ENCODE assay signal across 28 cellular contexts in genomic region chrX:108900333-108900732, GRCh38.
"Had no signal": no experiment of that assay in that cellular context is flagged by ENCODE, and none has a peak within 500 bp of the region (broad histone marks: within the 10 kb centered on the region; RNA-seq: fewer than 3 reads in every experiment).

No MANE protein-coding gene starts in this region.

- ATAC-seq: stimulated activated effector memory CD8-positive, alpha-beta T cell treated with anti-CD3 and anti-CD28 coated beads, Interleukin-12 subunit alpha, Interleukin-12 subunit beta, amount 100 ng/mL, for 72 hours; stimulated activated memory B cell treated with anti-CD40 and anti-IgM and Interleukin-4, amounts not matched to agents 10 μg/mL and 1 μg/mL and 100 μg/mL, for 72 hours; stimulated activated naive B cell treated with anti-CD40 and anti-IgM and Interleukin-4, amounts not matched to agents 10 μg/mL and 1 μg/mL and 100 μg/mL, for 72 hours; stimulated activated naive CD8-positive, alpha-beta T cell treated with anti-CD3 and anti-CD28 coated beads, Interleukin-15, amount 100 ng/mL, for 72 hours; stimulated activated naive CD8-positive, alpha-beta T cell treated with anti-CD3 and anti-CD28 coated beads, Interleukin-15, Interleukin-2, amounts not matched to agents 100 U/mL and 50 U/mL, for 24 hours; upper lobe of right lung had no signal

- H3K4me1 ChIP-seq: suprapubic skin, testis, thyroid gland, tibial artery, tibial nerve, transverse colon, upper lobe of left lung, upper lobe of right lung, uterus, vagina had no signal

- H3K4me3 Mint-ChIP-seq: stimulated activated effector memory CD8-positive, alpha-beta T cell treated with anti-CD3 and anti-CD28 coated beads, Interleukin-12 subunit alpha, Interleukin-12 subunit beta, amount 100 ng/mL, for 72 hours; stimulated activated memory B cell treated with anti-CD40 and anti-IgM and Interleukin-4, amounts not matched to agents 10 μg/mL and 1 μg/mL and 100 μg/mL, for 72 hours; stimulated activated naive B cell treated with anti-CD40 and anti-IgM and Interleukin-4, amounts not matched to agents 10 μg/mL and 1 μg/mL and 100 μg/mL, for 72 hours; stimulated activated naive CD8-positive, alpha-beta T cell treated with anti-CD3 and anti-CD28 coated beads, Interleukin-15, amount 100 ng/mL, for 72 hours; stimulated activated naive CD8-positive, alpha-beta T cell treated with anti-CD3 and anti-CD28 coated beads, Interleukin-15, Interleukin-2, amounts not matched to agents 100 ng/mL and 50 ng/mL, for 24 hours; type B pancreatic cell had no signal

- H3K27me3 ChIP-seq: suprapubic skin, testis, thyroid gland, tibial artery, tibial nerve, transverse colon, upper lobe of left lung, upper lobe of right lung, uterus, vagina had no signal

- H3K36me3 ChIP-seq: suprapubic skin, thoracic aorta, thyroid gland, tibial artery, tibial nerve, transverse colon, upper lobe of left lung, upper lobe of right lung, uterus, vagina had no signal

- H3K9me3 ChIP-seq: suprapubic skin, testis, thoracic aorta, thyroid gland, transverse colon, upper lobe of right lung, uterus, vagina had no signal

- H3K4me1 Mint-ChIP-seq: stimulated activated effector memory CD8-positive, alpha-beta T cell treated with anti-CD3 and anti-CD28 coated beads, Interleukin-12 subunit alpha, Interleukin-12 subunit beta, amount 100 ng/mL, for 72 hours; stimulated activated memory B cell treated with anti-CD40 and anti-IgM and Interleukin-4, amounts not matched to agents 10 μg/mL and 1 μg/mL and 100 μg/mL, for 72 hours; stimulated activated naive B cell treated with anti-CD40 and anti-IgM and Interleukin-4, amounts not matched to agents 10 μg/mL and 1 μg/mL and 100 μg/mL, for 72 hours; stimulated activated naive CD8-positive, alpha-beta T cell treated with anti-CD3 and anti-CD28 coated beads, Interleukin-15, amount 100 ng/mL, for 72 hours had no signal

- H3K27me3 Mint-ChIP-seq: stimulated activated memory B cell treated with anti-CD40 and anti-IgM and Interleukin-4, amounts not matched to agents 10 μg/mL and 1 μg/mL and 100 μg/mL, for 72 hours; stimulated activated naive B cell treated with anti-CD40 and anti-IgM and Interleukin-4, amounts not matched to agents 10 μg/mL and 1 μg/mL and 100 μg/mL, for 72 hours; stimulated activated naive CD8-positive, alpha-beta T cell treated with anti-CD3 and anti-CD28 coated beads, Interleukin-15, amount 100 ng/mL, for 72 hours; stimulated activated naive CD8-positive, alpha-beta T cell treated with anti-CD3 and anti-CD28 coated beads, Interleukin-15, Interleukin-2, amounts not matched to agents 100 ng/mL and 50 ng/mL, for 24 hours; type B pancreatic cell had no signal

- H3K4me3 ChIP-seq: suprapubic skin, testis, thoracic aorta, thyroid gland, tibial artery, tibial nerve, transverse colon, upper lobe of left lung, upper lobe of right lung, uterus, vagina had no signal

- H3K36me3 Mint-ChIP-seq: stimulated activated effector memory CD8-positive, alpha-beta T cell treated with anti-CD3 and anti-CD28 coated beads, Interleukin-12 subunit alpha, Interleukin-12 subunit beta, amount 100 ng/mL, for 72 hours; stimulated activated memory B cell treated with anti-CD40 and anti-IgM and Interleukin-4, amounts not matched to agents 10 μg/mL and 1 μg/mL and 100 μg/mL, for 72 hours; stimulated activated naive B cell treated with anti-CD40 and anti-IgM and Interleukin-4, amounts not matched to agents 10 μg/mL and 1 μg/mL and 100 μg/mL, for 72 hours; type B pancreatic cell had no signal

- H3K27ac ChIP-seq: suprapubic skin, testis, thoracic aorta, thyroid gland, tibial artery, tibial nerve, transverse colon, upper lobe of left lung, upper lobe of right lung, uterus, vagina had no signal

- DNase-seq: stimulated activated CD4-positive, alpha-beta T cell treated with anti-CD3 and anti-CD28 coated beads, Interleukin-2, amount 100 ng/mL, for 48 hours; stimulated activated CD4-positive, alpha-beta T cell treated with anti-CD3 and anti-CD28 coated beads, Interleukin-4, amount 100 ng/mL, for 1 hour; stimulated activated CD4-positive, alpha-beta T cell treated with anti-CD3 and anti-CD28 coated beads, Interleukin-4, amount 100 ng/mL, for 24 hours; stimulated activated CD4-positive, alpha-beta T cell treated with anti-CD3 and anti-CD28 coated beads, Interleukin-4, amount 100 ng/mL, for 4 hours; stimulated activated CD8-positive, alpha-beta memory T cell treated with anti-CD3 and anti-CD28 coated beads, Interleukin-4, amount 100 ng/mL, for 48 hours; stimulated activated naive B cell treated with anti-CD40 and anti-IgM and Interleukin-4, amounts not matched to agents 10 μg/mL and 1 μg/mL and 100 μg/mL, for 72 hours; stimulated activated naive CD4-positive, alpha-beta T cell; stimulated activated naive CD4-positive, alpha-beta T cell treated with Interleukin-2 at 50 U/mL for 16 hours; stimulated activated naive CD8-positive, alpha-beta T cell treated with anti-CD3 and anti-CD28 coated beads, Interleukin-15, amount 100 ng/mL, for 72 hours; stimulated activated naive CD8-positive, alpha-beta T cell treated with anti-CD3 and anti-CD28 coated beads, Interleukin-15, Interleukin-2, amounts not matched to agents 100 U/mL and 50 U/mL, for 24 hours; substantia nigra; testis; thyroid gland; tibial artery; transverse colon; trophoblast cell; upper lobe of left lung; upper lobe of right lung; uterus had no signal

- H3K27ac Mint-ChIP-seq: stimulated activated effector memory CD8-positive, alpha-beta T cell treated with anti-CD3 and anti-CD28 coated beads, Interleukin-12 subunit alpha, Interleukin-12 subunit beta, amount 100 ng/mL, for 72 hours; stimulated activated memory B cell treated with anti-CD40 and anti-IgM and Interleukin-4, amounts not matched to agents 10 μg/mL and 1 μg/mL and 100 μg/mL, for 72 hours; stimulated activated naive B cell treated with anti-CD40 and anti-IgM and Interleukin-4, amounts not matched to agents 10 μg/mL and 1 μg/mL and 100 μg/mL, for 72 hours; stimulated activated naive CD8-positive, alpha-beta T cell treated with anti-CD3 and anti-CD28 coated beads, Interleukin-15, amount 100 ng/mL, for 72 hours; stimulated activated naive CD8-positive, alpha-beta T cell treated with anti-CD3 and anti-CD28 coated beads, Interleukin-15, Interleukin-2, amounts not matched to agents 100 ng/mL and 50 ng/mL, for 24 hours; type B pancreatic cell had no signal

- FAIRE-seq: urothelium cell line had no signal
